Comparison of ENCODE assay signal across 8 cellular contexts in the genomic region with DNA sequence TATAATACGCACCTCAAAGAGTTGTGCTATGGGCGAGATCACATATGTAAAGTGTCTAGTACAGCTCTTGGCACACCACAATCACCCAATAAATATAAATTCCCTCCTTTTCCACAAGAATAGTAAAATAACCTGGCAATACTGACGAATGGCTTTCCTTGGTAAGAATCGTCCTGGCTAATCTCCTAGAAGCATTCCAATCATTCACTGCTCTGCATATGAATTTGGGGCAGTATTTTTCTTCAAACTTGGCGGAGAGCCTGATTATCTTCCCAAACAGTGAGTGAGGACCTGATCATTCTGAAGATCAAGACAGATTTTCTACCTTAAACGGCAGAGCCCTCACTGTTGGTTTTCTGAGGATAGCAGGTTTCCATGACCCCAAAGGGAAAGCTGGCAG.
"Had no signal": no experiment of that assay in that cellular context is flagged by ENCODE, and none has a peak within 500 bp of the region (broad histone marks: within the 10 kb centered on the region; RNA-seq: fewer than 3 reads in every experiment).

No MANE protein-coding gene starts in this region.

- ATAC-seq: HepG2 had no signal

- DNase-seq: GOT3, HCEC 1CT, KBM-7 had no signal

- FAIRE-seq: H54, HepG2 had no signal

- H3K4me3 Mint-ChIP-seq: IgD-negative memory B cell had no signal

- H3K27ac ChIP-seq: HL-60, KMS-11 had no signal

- H3K36me3 Mint-ChIP-seq: IgD-negative memory B cell had no signal

- H3K9ac ChIP-seq: KMS-11 had no signal

- H3K9me3 Mint-ChIP-seq: IgD-negative memory B cell had no signal

- H3K4me2 ChIP-seq: KMS-11 had no signal
